In the genomic region with DNA sequence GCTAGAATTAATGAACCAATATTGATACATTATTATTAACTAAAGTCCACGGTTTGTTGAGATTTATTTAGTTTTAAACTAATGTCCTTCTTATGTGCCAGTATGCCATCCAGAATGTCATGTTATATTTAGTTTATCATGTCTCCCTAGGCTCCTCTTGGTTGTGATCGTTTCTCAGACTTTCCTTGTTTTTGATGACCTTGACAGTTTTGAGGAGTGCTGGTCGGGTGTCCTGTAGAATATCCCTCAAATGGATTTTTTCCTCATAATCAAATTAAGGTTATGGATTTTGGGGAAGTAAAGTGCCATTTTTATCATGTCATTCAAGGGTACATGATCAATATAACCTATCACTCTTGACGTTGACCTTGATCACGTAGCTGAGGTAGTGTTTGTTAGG, we compare ENCODE assay signal across 26 cellular contexts. TPM values are rescaled to one million over a fixed set of nuclear protein-coding genes. Genes with fewer than 3 reads are reported as not detected.
DNase-seq lines count a peak whose midpoint lies in the region; ATAC-seq, FAIRE-seq and TF ChIP-seq lines count a peak whose summit lies in the region.
"Had no signal": no experiment of that assay in that cellular context is flagged by ENCODE, and none has a peak within 500 bp of the region (broad histone marks: within the 10 kb centered on the region; RNA-seq: fewer than 3 reads in every experiment).

No MANE protein-coding gene starts in this region.

- H4K8ac ChIP-seq in IMR-90 (ENCODE audit: low read depth in 2 of 2, low read length in 2 of 2): no peak overlapping the region

- dilution Hi-C loops in IMR-90 (cut with HindIII; ENCODE audit: low sequenced_read_pairs, unreplicated experiment): no loop called here

- H3K9me3 ChIP-seq in HepG2 (ENCODE audit: low read length) (peaks cover 10% of the 10 kb centered on the region; the same call in 1 of the 2 replicates), right lobe of liver (no peaks in the 10 kb centered on the region), IMR-90 (ENCODE audit: control insufficient read depth, insufficient read depth, low read length) (no peaks in the 10 kb centered on the region)
- H3K9me3 ChIP-seq: BE2C had no signal

- POLR2A ChIA-PET in HepG2 (lab: Yijun Ruan, JAX): no interaction called here
- POLR2A ChIA-PET in IMR-90 (lab: Charles Lee; ENCODE audit: unreplicated experiment): no interaction called here

- no peak for FAIRE-seq in HepG2 (lab: Jason Lieb, UNC)
- FAIRE-seq: GM12878, GM12892, GM18507 had no signal

- no peak overlapping the region for H2BK20ac ChIP-seq in IMR-90 (ENCODE audit: low read depth, low read length)

- H3K14ac ChIP-seq in IMR-90 (replicated peaks; ENCODE audit: low read depth, low read length): no peak overlapping the region

- no peaks in the 10 kb centered on the region for H3K79me1 ChIP-seq in IMR-90 (ENCODE audit: low read depth in 1 of 2, low read length in 2 of 2)

- H3K27ac ChIP-seq in HepG2 (ENCODE audit: extremely low read length, insufficient read depth, low read length): no peak overlapping the region
- H3K27ac ChIP-seq in right lobe of liver: no peak overlapping the region
- no peak overlapping the region for H3K27ac ChIP-seq in IMR-90 (ENCODE audit: insufficient read depth, low read length)
- H3K27ac ChIP-seq: 22Rv1, BLaER1 had no signal

- H2AK5ac ChIP-seq in IMR-90 (ENCODE audit: low read depth, low read length): no peak overlapping the region

- H2AFZ ChIP-seq in HepG2 (ENCODE audit: low read length): no peak overlapping the region
- H2AFZ ChIP-seq in IMR-90 (replicated peaks; ENCODE audit: low read length, poor library complexity): no peak overlapping the region

- TF ChIP-seq RAD21 in HepG2 (CRISPR knock-in tag; IDR thresholded peaks at IDR 0.05) (no peak), IMR-90 (IDR thresholded peaks at IDR 0.05; ENCODE audit: low read length) (no peak)

- no peak overlapping the region for H3K4me2 ChIP-seq in HepG2 (ENCODE audit: low read depth, low read length)
- no peak overlapping the region for H3K4me2 ChIP-seq in IMR-90 (ENCODE audit: low read depth, low read length)
- H3K4me2 ChIP-seq: BLaER1 had no signal

- intact Hi-C loops in HepG2 (cut with micrococcal nuclease; ENCODE audit: unreplicated experiment) (no loop called here), right lobe of liver (cut with DNase I) (no loop called here), IMR-90 (cut with micrococcal nuclease) (no loop called here)

- TF ChIP-seq POLR2A in HepG2 (IDR thresholded peaks at IDR 0.05; ENCODE audit: insufficient read depth in 1 of 2, low read depth in 2 of 2, low read length in 2 of 2): no peak
- no peak for TF ChIP-seq POLR2A in right lobe of liver (IDR thresholded peaks at IDR 0.05)
- TF ChIP-seq POLR2A in IMR-90 (IDR thresholded peaks at IDR 0.05; ENCODE audit: low read depth, low read length): no peak

- no peak overlapping the region for H3K23ac ChIP-seq in IMR-90 (ENCODE audit: low read depth, low read length)

- BruUV-seq in HepG2 (replicated peaks; lab: Mats Ljungman, UMichigan): no TSS peak
- BruUV-seq in IMR-90 (replicated peaks; lab: Mats Ljungman, UMichigan): no TSS peak

- H3K27me3 ChIP-seq in HepG2 (ENCODE audit: control insufficient read depth in 1 of 2, insufficient read depth in 2 of 2, low read length in 2 of 2) (no peaks in the 10 kb centered on the region), right lobe of liver (no peaks in the 10 kb centered on the region), IMR-90 (ENCODE audit: control insufficient read depth, insufficient read depth, low read length) (no peaks in the 10 kb centered on the region)
- H3K27me3 ChIP-seq: BLaER1 had no signal

- no peak overlapping the region for H4K5ac ChIP-seq in IMR-90 (ENCODE audit: low read depth, low read length)

- no peak overlapping the region for H3K18ac ChIP-seq in IMR-90 (ENCODE audit: low read depth, low read length)

- no peak overlapping the region for H4K91ac ChIP-seq in IMR-90 (ENCODE audit: insufficient read depth, low read depth, low read length)

- H3K4me3 ChIP-seq in HepG2 (replicated peaks in 1 of 3; ENCODE audit: insufficient read depth in 1 of 3, low read depth in 2 of 3, low read length in 3 of 3) (no peak overlapping the region), right lobe of liver (no peak overlapping the region), IMR-90 (ENCODE audit: insufficient read depth, low read depth, low read length) (no peak overlapping the region)
- H3K4me3 ChIP-seq: BLaER1, GM12878 had no signal

- H3K4ac ChIP-seq in IMR-90 (ENCODE audit: low read depth, low read length): no peak overlapping the region

- CTCF ChIA-PET in HepG2 (lab: Yijun Ruan, JAX; ENCODE audit: low intra/inter-chr PET ratio, low total read pairs) (no interaction called here), IMR-90 (lab: Yijun Ruan, JAX) (interaction anchor here (0.6 kb wide), 1 partner anchor 16 kb away, joined by 3 read pairs; no protein-coding TSS in a partner anchor)

- no peak overlapping the region for H2BK120ac ChIP-seq in IMR-90 (ENCODE audit: low read depth, low read length)

- H3K79me2 ChIP-seq in HepG2 (ENCODE audit: insufficient read depth, low read length): no peaks in the 10 kb centered on the region

- H3K36me3 ChIP-seq in HepG2 (replicated peaks in 1 of 2; ENCODE audit: control insufficient read depth in 1 of 2, insufficient read depth in 2 of 2, low read length in 2 of 2) (no peaks in the 10 kb centered on the region), right lobe of liver (no peaks in the 10 kb centered on the region), IMR-90 (ENCODE audit: control insufficient read depth, insufficient read depth, low read length) (no peaks in the 10 kb centered on the region)
- H3K36me3 ChIP-seq: BE2C, BLaER1 had no signal

- H4K20me1 ChIP-seq in HepG2 (ENCODE audit: insufficient read depth, low read length): no peaks in the 10 kb centered on the region
- H4K20me1 ChIP-seq in IMR-90 (ENCODE audit: insufficient read depth, low read length): no peaks in the 10 kb centered on the region
- H4K20me1 ChIP-seq: BLaER1 had no signal

- TF ChIP-seq EP300 in HepG2 (IDR thresholded peaks at IDR 0.05; ENCODE audit: low read depth in 2 of 2, low read length in 2 of 2) (no peak), HepG2 (CRISPR knock-in tag; IDR thresholded peaks at IDR 0.05; ENCODE audit: borderline replicate concordance) (no peak)

- no peaks in the 10 kb centered on the region for H3K9me1 ChIP-seq in IMR-90 (ENCODE audit: insufficient read depth, low read length)

- H3K4me1 ChIP-seq in HepG2 (ENCODE audit: insufficient read depth, low read length) (no peaks in the 10 kb centered on the region), right lobe of liver (no peaks in the 10 kb centered on the region), IMR-90 (ENCODE audit: control insufficient read depth, insufficient read depth, low read length) (no peaks in the 10 kb centered on the region)
- H3K4me1 ChIP-seq: BE2C, BLaER1 had no signal

- 1% methylated on average over 5 of the region's 5 CpGs for WGBS in HepG2 (ENCODE audit: low lambda C conversion rate)
- 55% methylated on average over 5 of the region's 5 CpGs for WGBS in right lobe of liver (ENCODE audit: insufficient coverage, low coverage, low lambda C conversion rate, missing lambda C conversion rate)
- no CpG with 5 or more reads among the region's 5 CpGs for WGBS in IMR-90 (ENCODE audit: extremely low coverage in 2 of 2, insufficient read length in 1 of 2), 2 experiments

- H2BK15ac ChIP-seq in IMR-90 (ENCODE audit: low read depth, low read length): no peak overlapping the region

- ATAC-seq in HepG2 (no peak), right lobe of liver (no peak), IMR-90 (ENCODE audit: low read depth) (no peak)
- ATAC-seq: GM12878 had no signal

- no peak overlapping the region for H3K56ac ChIP-seq in IMR-90 (ENCODE audit: extremely low read depth, insufficient read depth, low read length)

- H3K9ac ChIP-seq in HepG2 (ENCODE audit: insufficient read depth, low read depth, low read length): no peak overlapping the region
- H3K9ac ChIP-seq in IMR-90 (ENCODE audit: low read depth, low read length): no peak overlapping the region
- H3K9ac ChIP-seq: BLaER1 had no signal

- TF ChIP-seq CTCF in HepG2 (CRISPR knock-in tag; IDR thresholded peaks at IDR 0.05) (no peak), right lobe of liver (IDR thresholded peaks at IDR 0.05) (no peak), IMR-90 (conservative IDR thresholded peaks at IDR 0.05; ENCODE audit: low read depth, low read length) (no peak)

- H2BK5ac ChIP-seq in IMR-90 (ENCODE audit: low read depth, low read length, poor library complexity, severe bottlenecking): no peak overlapping the region

- H2AK9ac ChIP-seq in IMR-90 (replicated peaks; ENCODE audit: low read depth, low read length, poor library complexity): no peak overlapping the region

- no peak for DNase-seq in HepG2 (ENCODE audit: low spot score)
- DNase-seq in right lobe of liver: no peak
- DNase-seq in IMR-90: no peak
- no peak for DNase-seq in activated T-cell treated with anti-CD3 and anti-CD28 coated beads, Interleukin-2, amount 50 U/mL, for 48 hours
- DNase-seq in NCI-H524 (lab: John Stamatoyannopoulos, UW): no peak
- DNase-seq: ACHN; BE2C; C1 segment of cervical spinal cord; CD4-positive, alpha-beta memory T cell; CD4-positive, CD25-positive, alpha-beta regulatory T cell; CD8-positive, alpha-beta memory T cell; COR-L47; DMS 273 treated with DMSO at 0.1 percent for 48 hours; DMS153; DMS53; DMS79; DND-41; EL; GDM1 had no signal

- in situ Hi-C loops in HepG2 (cut with HindIII; ENCODE audit: extremely low pct_ligation_motif_present, low pct_unique_long_range_greater_than_20kb) (no loop called here), IMR-90 (cut with MboI; ENCODE audit: low sequenced_read_pairs) (no loop called here)

RNA-seq across cellular contexts. Expression of gene ZNF45, which starts 6.1 kb away (rescaled TPM):
- total RNA-seq in HepG2 (2016; rRNA removed; fragmentation: Illumina TruSeq; extraction: Trizol) (11.3 and 13.0 TPM in 2 replicates), right lobe of liver (1 to 10 TPM; 2.9 to 5.4 (median 4.7) TPM), IMR-90 (2012; rRNA removed) (15.0 and 18.1 TPM in 2 replicates)
- 1.8 and 1.9 TPM in 2 replicates for total RNA-seq in HepG2 (2016; cell fraction: cytosol; rRNA removed; fragmentation: Illumina TruSeq; extraction: Trizol; ENCODE audit: low read depth)
- 11.6 and 15.8 TPM in 2 replicates for total RNA-seq in HepG2 (2016; cell fraction: insoluble cytoplasmic fraction; rRNA removed; fragmentation: Illumina TruSeq; extraction: Trizol)
- total RNA-seq in HepG2 (2016; cell fraction: membrane; rRNA removed; fragmentation: Illumina TruSeq; extraction: Trizol): 5.1 and 6.6 TPM in 2 replicates
- total RNA-seq in HepG2 (2016; cell fraction: nucleus; rRNA removed; fragmentation: Illumina TruSeq; extraction: Trizol): 11.7 and 14.4 TPM in 2 replicates
- polyA plus RNA-seq in HepG2 (2011; rRNA removed) (2.4 and 2.8 TPM in 2 replicates), IMR-90 (2012; rRNA removed) (7.6 and 7.8 TPM in 2 replicates)
- 1.7 and 2.0 TPM in 2 replicates for polyA plus RNA-seq in HepG2 (2011; cell fraction: cytosol; rRNA removed)
- 3.3 and 4.8 TPM in 2 replicates for polyA plus RNA-seq in HepG2 (2011; cell fraction: nucleus; rRNA removed)
- polyA plus RNA-seq in HepG2 (2012): 3.0 and 3.8 TPM in 2 replicates
- polyA plus RNA-seq in HepG2 (2016; cell fraction: cytosol; fragmentation: Illumina TruSeq; extraction: Trizol; ENCODE audit: low read depth): 0.66 and 0.70 TPM in 2 replicates
- polyA plus RNA-seq in HepG2 (2016; cell fraction: insoluble cytoplasmic fraction; fragmentation: Illumina TruSeq; extraction: Trizol; ENCODE audit: low read depth): 8.4 and 8.8 TPM in 2 replicates
- polyA plus RNA-seq in HepG2 (2016; cell fraction: membrane; fragmentation: Illumina TruSeq; extraction: Trizol; ENCODE audit: low read depth): 2.1 and 3.1 TPM in 2 replicates
- 12.8 and 15.1 TPM in 2 replicates for polyA plus RNA-seq in HepG2 (2016; cell fraction: nucleus; fragmentation: Illumina TruSeq; extraction: Trizol; ENCODE audit: insufficient read depth, low read depth)
- polyA minus RNA-seq in HepG2 (2011; rRNA and poly(A)+ RNA removed; ENCODE audit: low replicate concordance): 3.1 and 11.3 TPM in 2 replicates
- polyA minus RNA-seq in HepG2 (2011; cell fraction: cytosol; rRNA and poly(A)+ RNA removed): 1.3 and 3.2 TPM in 2 replicates
- 10.9 and 14.5 TPM in 2 replicates for polyA minus RNA-seq in HepG2 (2011; cell fraction: nucleus; rRNA and poly(A)+ RNA removed)
- 2.2 and 2.7 TPM in 2 replicates for polyA plus RNA-seq in IMR-90 (2012; cell fraction: cytosol; rRNA removed)
- polyA plus RNA-seq in IMR-90 (2012; cell fraction: nucleus; rRNA removed; ENCODE audit: low replicate concordance): 3.7 and 15.2 TPM in 2 replicates

RNA-seq across cellular contexts. Expression of gene ZNF221, which starts 9.8 kb away (rescaled TPM):
- 3.4 and 4.5 TPM in 2 replicates for total RNA-seq in HepG2 (2016; rRNA removed; fragmentation: Illumina TruSeq; extraction: Trizol)
- 0.51 and 0.71 TPM in 2 replicates for total RNA-seq in HepG2 (2016; cell fraction: cytosol; rRNA removed; fragmentation: Illumina TruSeq; extraction: Trizol; ENCODE audit: low read depth)
- 3.4 and 3.9 TPM in 2 replicates for total RNA-seq in HepG2 (2016; cell fraction: insoluble cytoplasmic fraction; rRNA removed; fragmentation: Illumina TruSeq; extraction: Trizol)
- total RNA-seq in HepG2 (2016; cell fraction: membrane; rRNA removed; fragmentation: Illumina TruSeq; extraction: Trizol): 1.6 and 1.7 TPM in 2 replicates
- 6.2 TPM in 2 replicates for total RNA-seq in HepG2 (2016; cell fraction: nucleus; rRNA removed; fragmentation: Illumina TruSeq; extraction: Trizol)
- 0.40 and 0.48 TPM in 2 replicates for polyA plus RNA-seq in HepG2 (2011; rRNA removed)
- polyA plus RNA-seq in HepG2 (2011; cell fraction: cytosol; rRNA removed): 0.17 and 0.35 TPM in 2 replicates
- polyA plus RNA-seq in HepG2 (2011; cell fraction: nucleus; rRNA removed): 1.0 and 2.0 TPM in 2 replicates
- polyA plus RNA-seq in HepG2 (2012): 0.73 and 1.4 TPM in 2 replicates
- polyA plus RNA-seq in HepG2 (2016; cell fraction: cytosol; fragmentation: Illumina TruSeq; extraction: Trizol; ENCODE audit: low read depth): 0.12 TPM in 1 of 2 replicates, not detected in the other
- 0.53 and 0.87 TPM in 2 replicates for polyA plus RNA-seq in HepG2 (2016; cell fraction: insoluble cytoplasmic fraction; fragmentation: Illumina TruSeq; extraction: Trizol; ENCODE audit: low read depth)
- not detected in 2 replicates for polyA plus RNA-seq in HepG2 (2016; cell fraction: membrane; fragmentation: Illumina TruSeq; extraction: Trizol; ENCODE audit: low read depth)
- polyA plus RNA-seq in HepG2 (2016; cell fraction: nucleus; fragmentation: Illumina TruSeq; extraction: Trizol; ENCODE audit: insufficient read depth, low read depth): 3.3 and 3.4 TPM in 2 replicates
- polyA minus RNA-seq in HepG2 (2011; rRNA and poly(A)+ RNA removed; ENCODE audit: low replicate concordance): 0.40 and 1.2 TPM in 2 replicates
- 1.6 and 1.9 TPM in 2 replicates for polyA minus RNA-seq in HepG2 (2011; cell fraction: cytosol; rRNA and poly(A)+ RNA removed)
- 8.4 and 13.6 TPM in 2 replicates for polyA minus RNA-seq in HepG2 (2011; cell fraction: nucleus; rRNA and poly(A)+ RNA removed)
- 1 to 10 TPM in 5 of 6 experiments, under 1 TPM in 1; 0.50 to 2.9 (median 1.6) TPM for total RNA-seq in right lobe of liver
- 10.3 and 10.6 TPM in 2 replicates for total RNA-seq in IMR-90 (2012; rRNA removed)
- 0.93 and 1.0 TPM in 2 replicates for polyA plus RNA-seq in IMR-90 (2012; rRNA removed)
- 0.26 and 0.50 TPM in 2 replicates for polyA plus RNA-seq in IMR-90 (2012; cell fraction: cytosol; rRNA removed)
- polyA plus RNA-seq in IMR-90 (2012; cell fraction: nucleus; rRNA removed; ENCODE audit: low replicate concordance): 0.13 and 1.8 TPM in 2 replicates

RNA-seq across cellular contexts. Expression of gene ZNF155, which starts 42.8 kb away (rescaled TPM):
- total RNA-seq in HepG2 (2016; rRNA removed; fragmentation: Illumina TruSeq; extraction: Trizol) (2.8 and 3.6 TPM in 2 replicates), right lobe of liver (1 to 10 TPM; 1.9 to 5.8 (median 3.1) TPM), IMR-90 (2012; rRNA removed) (9.0 and 10.8 TPM in 2 replicates)
- 0.71 and 0.88 TPM in 2 replicates for total RNA-seq in HepG2 (2016; cell fraction: cytosol; rRNA removed; fragmentation: Illumina TruSeq; extraction: Trizol; ENCODE audit: low read depth)
- total RNA-seq in HepG2 (2016; cell fraction: insoluble cytoplasmic fraction; rRNA removed; fragmentation: Illumina TruSeq; extraction: Trizol): 2.6 and 3.2 TPM in 2 replicates
- total RNA-seq in HepG2 (2016; cell fraction: membrane; rRNA removed; fragmentation: Illumina TruSeq; extraction: Trizol): 1.9 and 2.9 TPM in 2 replicates
- 4.7 and 4.9 TPM in 2 replicates for total RNA-seq in HepG2 (2016; cell fraction: nucleus; rRNA removed; fragmentation: Illumina TruSeq; extraction: Trizol)
- polyA plus RNA-seq in HepG2 (2011; rRNA removed) (2.3 and 2.5 TPM in 2 replicates), IMR-90 (2012; rRNA removed) (2.5 and 3.5 TPM in 2 replicates)
- 0.66 and 0.96 TPM in 2 replicates for polyA plus RNA-seq in HepG2 (2011; cell fraction: cytosol; rRNA removed)
- polyA plus RNA-seq in HepG2 (2011; cell fraction: nucleus; rRNA removed): 2.4 and 3.5 TPM in 2 replicates
- polyA plus RNA-seq in HepG2 (2012): 2.1 and 2.7 TPM in 2 replicates
- 0.25 and 0.43 TPM in 2 replicates for polyA plus RNA-seq in HepG2 (2016; cell fraction: cytosol; fragmentation: Illumina TruSeq; extraction: Trizol; ENCODE audit: low read depth)
- polyA plus RNA-seq in HepG2 (2016; cell fraction: insoluble cytoplasmic fraction; fragmentation: Illumina TruSeq; extraction: Trizol; ENCODE audit: low read depth): 2.1 and 3.0 TPM in 2 replicates
- 0.54 and 0.83 TPM in 2 replicates for polyA plus RNA-seq in HepG2 (2016; cell fraction: membrane; fragmentation: Illumina TruSeq; extraction: Trizol; ENCODE audit: low read depth)
- polyA plus RNA-seq in HepG2 (2016; cell fraction: nucleus; fragmentation: Illumina TruSeq; extraction: Trizol; ENCODE audit: insufficient read depth, low read depth): 6.7 and 6.8 TPM in 2 replicates
- polyA minus RNA-seq in HepG2 (2011; rRNA and poly(A)+ RNA removed; ENCODE audit: low replicate concordance): 1.2 and 2.0 TPM in 2 replicates
- polyA minus RNA-seq in HepG2 (2011; cell fraction: cytosol; rRNA and poly(A)+ RNA removed): 0.88 and 1.8 TPM in 2 replicates
- 5.2 and 9.3 TPM in 2 replicates for polyA minus RNA-seq in HepG2 (2011; cell fraction: nucleus; rRNA and poly(A)+ RNA removed)
- polyA plus RNA-seq in IMR-90 (2012; cell fraction: cytosol; rRNA removed): 0.42 and 0.47 TPM in 2 replicates
- polyA plus RNA-seq in IMR-90 (2012; cell fraction: nucleus; rRNA removed; ENCODE audit: low replicate concordance): 0.91 and 13.7 TPM in 2 replicates

RNA-seq across cellular contexts. Expression of gene ZNF404, which starts 57.4 kb away (rescaled TPM):
- 1.2 and 2.6 TPM in 2 replicates for total RNA-seq in HepG2 (2016; rRNA removed; fragmentation: Illumina TruSeq; extraction: Trizol)
- 0.40 and 0.44 TPM in 2 replicates for total RNA-seq in HepG2 (2016; cell fraction: cytosol; rRNA removed; fragmentation: Illumina TruSeq; extraction: Trizol; ENCODE audit: low read depth)
- total RNA-seq in HepG2 (2016; cell fraction: insoluble cytoplasmic fraction; rRNA removed; fragmentation: Illumina TruSeq; extraction: Trizol): 1.5 and 1.8 TPM in 2 replicates
- 0.52 and 1.1 TPM in 2 replicates for total RNA-seq in HepG2 (2016; cell fraction: membrane; rRNA removed; fragmentation: Illumina TruSeq; extraction: Trizol)
- 1.6 and 1.7 TPM in 2 replicates for total RNA-seq in HepG2 (2016; cell fraction: nucleus; rRNA removed; fragmentation: Illumina TruSeq; extraction: Trizol)
- 0.61 and 1.0 TPM in 2 replicates for polyA plus RNA-seq in HepG2 (2011; rRNA removed)
- polyA plus RNA-seq in HepG2 (2011; cell fraction: cytosol; rRNA removed): 0.20 and 0.38 TPM in 2 replicates
- polyA plus RNA-seq in HepG2 (2011; cell fraction: nucleus; rRNA removed): 0.87 and 2.3 TPM in 2 replicates
- 1.7 and 1.8 TPM in 2 replicates for polyA plus RNA-seq in HepG2 (2012)
- 0.07 and 0.34 TPM in 2 replicates for polyA plus RNA-seq in HepG2 (2016; cell fraction: cytosol; fragmentation: Illumina TruSeq; extraction: Trizol; ENCODE audit: low read depth)
- 1.3 and 1.6 TPM in 2 replicates for polyA plus RNA-seq in HepG2 (2016; cell fraction: insoluble cytoplasmic fraction; fragmentation: Illumina TruSeq; extraction: Trizol; ENCODE audit: low read depth)
- polyA plus RNA-seq in HepG2 (2016; cell fraction: membrane; fragmentation: Illumina TruSeq; extraction: Trizol; ENCODE audit: low read depth): 0.23 and 0.26 TPM in 2 replicates
- polyA plus RNA-seq in HepG2 (2016; cell fraction: nucleus; fragmentation: Illumina TruSeq; extraction: Trizol; ENCODE audit: insufficient read depth, low read depth): 1.7 and 3.0 TPM in 2 replicates
- not detected in 2 replicates for polyA minus RNA-seq in HepG2 (2011; rRNA and poly(A)+ RNA removed; ENCODE audit: low replicate concordance)
- polyA minus RNA-seq in HepG2 (2011; cell fraction: cytosol; rRNA and poly(A)+ RNA removed): 0.44 and 0.49 TPM in 2 replicates
- 0.77 and 0.99 TPM in 2 replicates for polyA minus RNA-seq in HepG2 (2011; cell fraction: nucleus; rRNA and poly(A)+ RNA removed)
- 1 to 10 TPM in 1 of 6 experiments, under 1 TPM in 4, not detected in 1; 0.26 to 1.4 (median 0.66) TPM for total RNA-seq in right lobe of liver
- total RNA-seq in IMR-90 (2012; rRNA removed): 1.1 and 2.2 TPM in 2 replicates
- polyA plus RNA-seq in IMR-90 (2012; rRNA removed): 2.9 and 3.2 TPM in 2 replicates
- 0.46 and 0.56 TPM in 2 replicates for polyA plus RNA-seq in IMR-90 (2012; cell fraction: cytosol; rRNA removed)
- polyA plus RNA-seq in IMR-90 (2012; cell fraction: nucleus; rRNA removed; ENCODE audit: low replicate concordance): 0.65 and 10.6 TPM in 2 replicates
- total RNA-seq: G401 had no signal
- polyA plus RNA-seq: CD14-positive monocyte had no signal
